ENCODE assay signal across 8 cellular contexts in the genomic region with DNA sequence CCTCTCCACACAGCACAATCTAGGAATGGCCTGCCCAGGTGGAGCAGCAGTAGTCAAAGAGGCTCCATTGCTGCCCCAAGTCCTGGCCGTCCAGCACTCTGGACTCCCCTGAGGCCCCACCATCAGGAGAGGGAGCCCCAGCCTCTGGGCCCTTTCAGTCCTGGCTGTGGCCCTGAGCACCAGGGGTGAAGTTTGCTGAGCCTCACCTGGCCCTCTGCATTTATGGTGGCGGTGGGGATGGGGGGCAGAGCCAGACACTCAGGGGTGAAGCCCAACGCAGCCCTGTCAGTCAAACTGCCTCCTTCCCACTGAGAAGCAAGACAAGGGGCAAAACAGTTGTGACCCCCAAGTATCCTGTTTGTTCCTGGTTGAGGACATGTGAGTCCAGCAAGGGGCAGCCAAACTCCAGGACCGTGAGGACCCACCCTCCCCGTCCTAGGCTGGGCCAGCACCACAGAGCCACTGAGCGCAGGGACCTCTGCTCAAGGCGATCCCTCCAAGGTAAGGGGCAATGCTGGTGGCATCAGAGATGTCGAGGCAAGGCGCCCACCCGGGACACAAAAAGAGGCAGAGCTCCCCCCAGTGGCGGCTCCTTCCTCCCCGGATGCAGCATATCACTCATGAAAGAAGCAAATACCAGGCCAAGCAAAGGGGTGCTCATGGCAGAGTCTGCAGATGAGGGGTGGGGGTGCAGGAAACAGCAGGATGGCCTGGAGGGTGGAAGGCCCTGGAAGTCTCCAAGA. TPM values are rescaled to one million over a fixed set of nuclear protein-coding genes. Genes with fewer than 3 reads are reported as not detected.
DNase-seq lines count a peak whose midpoint lies in the region; ATAC-seq and TF ChIP-seq lines count a peak whose summit lies in the region.

No MANE protein-coding gene starts in this region.

- H2BK5ac ChIP-seq in mesendoderm (ENCODE audit: low read length) = no peak overlapping the region

- no peak overlapping the region for H3K27ac Mint-ChIP-seq in stimulated activated memory B cell treated with anti-CD40 and anti-IgM and Interleukin-4, amounts not matched to agents 10 μg/mL and 1 μg/mL and 100 μg/mL, for 72 hours

- no peaks in the 10 kb centered on the region for H3K27me3 Mint-ChIP-seq in stimulated activated memory B cell treated with anti-CD40 and anti-IgM and Interleukin-4, amounts not matched to agents 10 μg/mL and 1 μg/mL and 100 μg/mL, for 72 hours

- H3K4me1 Mint-ChIP-seq in stimulated activated memory B cell treated with anti-CD40 and anti-IgM and Interleukin-4, amounts not matched to agents 10 μg/mL and 1 μg/mL and 100 μg/mL, for 72 hours = peaks cover 19% of the 10 kb centered on the region

- H3K4me3 Mint-ChIP-seq in stimulated activated memory B cell treated with anti-CD40 and anti-IgM and Interleukin-4, amounts not matched to agents 10 μg/mL and 1 μg/mL and 100 μg/mL, for 72 hours = no peak overlapping the region

- H3K4me1 ChIP-seq in mesendoderm (ENCODE audit: control insufficient read depth, low read depth, low read length) = no peaks in the 10 kb centered on the region

- no CpG with 5 or more reads among the region's 12 CpGs for WGBS in mesendoderm (ENCODE audit: extremely low coverage, insufficient coverage, low lambda C conversion rate)

- no peak overlapping the region for H2BK15ac ChIP-seq in mesendoderm (replicated peaks; ENCODE audit: low read depth)

- H3K9me3 Mint-ChIP-seq in stimulated activated memory B cell treated with anti-CD40 and anti-IgM and Interleukin-4, amounts not matched to agents 10 μg/mL and 1 μg/mL and 100 μg/mL, for 72 hours = no peaks in the 10 kb centered on the region

- H3K79me2 ChIP-seq in mesendoderm (ENCODE audit: control insufficient read depth, insufficient read depth, low read length) = no peaks in the 10 kb centered on the region

- peaks cover under 1% of the 10 kb centered on the region for H3K36me3 Mint-ChIP-seq in stimulated activated memory B cell treated with anti-CD40 and anti-IgM and Interleukin-4, amounts not matched to agents 10 μg/mL and 1 μg/mL and 100 μg/mL, for 72 hours

- ATAC-seq in stimulated activated memory B cell treated with anti-CD40 and anti-IgM and Interleukin-4, amounts not matched to agents 10 μg/mL and 1 μg/mL and 100 μg/mL, for 72 hours = peak; percentile 34

- no peak overlapping the region for H3K27ac ChIP-seq in mesendoderm (ENCODE audit: low read depth, low read length)

- H3K36me3 ChIP-seq in mesendoderm (ENCODE audit: control insufficient read depth, insufficient read depth, low read length) = no peaks in the 10 kb centered on the region

- H3K4ac ChIP-seq in mesendoderm (ENCODE audit: low read depth, low read length) = no peak overlapping the region

- H3K4me3 ChIP-seq in choroid plexus epithelial cell (ENCODE audit: low read depth, low read length) (no peak overlapping the region), mesendoderm (ENCODE audit: low read length) (no peak overlapping the region)

- DNase-seq in EL (peak; percentile 49), Kasumi-1 (lab: John Stamatoyannopoulos, UW) (peak; percentile 38 to 42), choroid plexus epithelial cell (ENCODE audit: low read depth) (peak; percentile 59), mesendoderm (peak; percentile 59), NOMO-1 treated with DMSO at 0.1 percent for 48 hours (lab: John Stamatoyannopoulos, UW; ENCODE audit: unreplicated experiment) (no peak), cortex of kidney (lab: John Stamatoyannopoulos, UW) (no peak)
- DNase-seq in activated CD4-positive, alpha-beta T cell treated with anti-CD3 and anti-CD28 coated beads for 24 hours (ENCODE audit: low read depth in 2 of 2) = peak; percentile 33 to 61

- H3K23ac ChIP-seq in mesendoderm (ENCODE audit: low read length) = no peak overlapping the region

- H4K5ac ChIP-seq in mesendoderm (ENCODE audit: low read length) = no peak overlapping the region

- no peaks in the 10 kb centered on the region for H3K27me3 ChIP-seq in mesendoderm (ENCODE audit: insufficient read depth, low read length, poor library complexity)

- H3K4me2 ChIP-seq in mesendoderm (ENCODE audit: low read length) = no peak overlapping the region

- no peak overlapping the region for H2BK120ac ChIP-seq in mesendoderm (ENCODE audit: low read depth, low read length)

- peak; percentile 82 for TF ChIP-seq CTCF in choroid plexus epithelial cell (conservative IDR thresholded peaks at IDR 0.05; ENCODE audit: low read depth, low read length)

- H4K8ac ChIP-seq in mesendoderm (ENCODE audit: low read depth, low read length) = no peak overlapping the region

- no peaks in the 10 kb centered on the region for H3K79me1 ChIP-seq in mesendoderm (ENCODE audit: low read length)

- H3K56ac ChIP-seq in mesendoderm (ENCODE audit: low read length) = no peak overlapping the region

- H3K18ac ChIP-seq in mesendoderm (ENCODE audit: low read length) = no peak overlapping the region

- no peak overlapping the region for H3K9ac ChIP-seq in mesendoderm (ENCODE audit: low read length)

- H2AK5ac ChIP-seq in mesendoderm (ENCODE audit: low read length) = no peak overlapping the region

RNA-seq across cellular contexts. Expression of a gene that starts 4.8 kb away (rescaled TPM):
- polyA plus RNA-seq in mesendoderm (2013, experiment 1 of 2) = 0.42 TPM
- 0.27 TPM for polyA plus RNA-seq in mesendoderm (2013, experiment 2 of 2)

Comparison
In these comparisons a context has a peak if more than half of its experiments do, and no peak if none do; other contexts are left out.
1. DNase-seq: peak in EL (single experiment), Kasumi-1 (2 of 2), activated CD4-positive, alpha-beta T cell treated with anti-CD3 and anti-CD28 coated beads for 24 hours (2 of 2), choroid plexus epithelial cell (single experiment) and mesendoderm (single experiment); none in NOMO-1 treated with DMSO at 0.1 percent for 48 hours (single experiment) and cortex of kidney (single experiment).